Comparison of ENCODE assay signal across 19 cellular contexts in genomic region chr18:49841236-49842217, GRCh38.
"Had no signal": no experiment of that assay in that cellular context is flagged by ENCODE, and none has a peak within 500 bp of the region (broad histone marks: within the 10 kb centered on the region; RNA-seq: fewer than 3 reads in every experiment).

No MANE protein-coding gene starts in this region.

- H3K27ac ChIP-seq: brain microvascular endothelial cell, parathyroid adenoma, sigmoid colon, spleen, thoracic aorta, upper lobe of right lung had no signal

- H3K9ac ChIP-seq: parathyroid adenoma had no signal

- H3K9me3 ChIP-seq: sigmoid colon, spleen, thoracic aorta, upper lobe of right lung had no signal

- H3K27ac Mint-ChIP-seq: activated CD4-positive, alpha-beta T cell treated with anti-CD3 and anti-CD28 coated beads, Interleukin-2, amount 10 ng/mL, durations not matched to agents 24 days and 14 days; stimulated activated naive B cell treated with anti-CD40 and anti-IgM and Interleukin-4, amounts not matched to agents 10 μg/mL and 1 μg/mL and 100 μg/mL, for 72 hours had no signal

- H3K36me3 Mint-ChIP-seq: stimulated activated naive B cell treated with anti-CD40 and anti-IgM and Interleukin-4, amounts not matched to agents 10 μg/mL and 1 μg/mL and 100 μg/mL, for 72 hours had no signal

- H3K36me3 ChIP-seq: brain microvascular endothelial cell, sigmoid colon, upper lobe of right lung had no signal

- ATAC-seq: stimulated activated naive B cell treated with anti-CD40 and anti-IgM and Interleukin-4, amounts not matched to agents 10 μg/mL and 1 μg/mL and 100 μg/mL, for 72 hours; upper lobe of right lung had no signal

- H3K4me3 ChIP-seq: lung, sigmoid colon, spleen, thoracic aorta, upper lobe of right lung had no signal

- H3K4me1 Mint-ChIP-seq: stimulated activated naive B cell treated with anti-CD40 and anti-IgM and Interleukin-4, amounts not matched to agents 10 μg/mL and 1 μg/mL and 100 μg/mL, for 72 hours had no signal

- H3K4me3 Mint-ChIP-seq: activated CD4-positive, alpha-beta T cell treated with anti-CD3 and anti-CD28 coated beads, Interleukin-2, amount 10 ng/mL, durations not matched to agents 24 days and 14 days; stimulated activated naive B cell treated with anti-CD40 and anti-IgM and Interleukin-4, amounts not matched to agents 10 μg/mL and 1 μg/mL and 100 μg/mL, for 72 hours had no signal

- H3K27me3 Mint-ChIP-seq: activated CD4-positive, alpha-beta T cell treated with anti-CD3 and anti-CD28 coated beads, Interleukin-2, amount 10 ng/mL, durations not matched to agents 24 days and 14 days had no signal

- H3K4me1 ChIP-seq: parathyroid adenoma, spleen, upper lobe of right lung had no signal

- H3K27me3 ChIP-seq: brain microvascular endothelial cell, upper lobe of right lung had no signal

- H2AFZ ChIP-seq: parathyroid adenoma had no signal

- DNase-seq: activated CD4-positive, alpha-beta T cell treated with anti-CD3 and anti-CD28 coated beads, Interleukin-2, amount 10 ng/mL, durations not matched to agents 24 days and 14 days; activated CD8-positive, alpha-beta memory T cell treated with anti-CD3 and anti-CD28 coated beads, Interleukin-2, amount 50 U/mL, for 4 hours; activated effector memory CD4-positive, alpha-beta T cell treated with Interleukin-2 at 50 U/mL for 16 hours; activated naive CD4-positive, alpha-beta T cell treated with anti-CD3 and anti-CD28 coated beads, Interleukin-2, amount 50 U/mL, for 16 hours; activated T-cell treated with anti-CD3 and anti-CD28 coated beads, Interleukin-2, amount 50 U/mL, for 48 hours; brain microvascular endothelial cell; central memory CD4-positive, alpha-beta T cell; hypothalamus; midbrain; sigmoid colon; spleen; stimulated activated CD4-positive, alpha-beta T cell treated with anti-CD3 and anti-CD28 coated beads, Interleukin-4, amount 100 ng/mL, for 4 hours; stimulated activated naive B cell treated with anti-CD40 and anti-IgM and Interleukin-4, amounts not matched to agents 10 μg/mL and 1 μg/mL and 100 μg/mL, for 72 hours; T-helper 1 cell; T1000; upper lobe of right lung had no signal
